32 cellular contexts compared by ENCODE assay signal in genomic region chr3:115666081-115666480, GRCh38. TPM values are rescaled to one million over a fixed set of nuclear protein-coding genes. Genes with fewer than 3 reads are reported as not detected.
"Had no signal": no experiment of that assay in that cellular context is flagged by ENCODE, and none has a peak within 500 bp of the region (broad histone marks: within the 10 kb centered on the region; RNA-seq: fewer than 3 reads in every experiment).

No MANE protein-coding gene starts in this region.

- H3K27me3 ChIP-seq: esophagus muscularis mucosa, foreskin keratinocyte, gastroesophageal sphincter, heart left ventricle, hepatocyte, left lung, right atrium auricular region, testis, tibial nerve, upper lobe of left lung had no signal

- H3K4me3 ChIP-seq: esophagus muscularis mucosa, gastroesophageal sphincter, heart left ventricle, hepatocyte, left lung, prostate gland, right atrium auricular region, smooth muscle cell, testis, tibial nerve, upper lobe of left lung had no signal

- H3K36me3 ChIP-seq: esophagus muscularis mucosa, gastroesophageal sphincter, heart left ventricle, left lung, prostate gland, right atrium auricular region, tibial nerve, upper lobe of left lung had no signal

- H3K27ac ChIP-seq: esophagus muscularis mucosa, foreskin keratinocyte, gastroesophageal sphincter, hepatocyte, prostate gland, testis, upper lobe of left lung had no signal

- H3K4me2 ChIP-seq: hepatocyte, smooth muscle cell had no signal

- FAIRE-seq: colon, endothelial cell of umbilical vein, islet of Langerhans, urothelium cell line had no signal

- H3K4me1 ChIP-seq: left lung, prostate gland, testis had no signal

- ATAC-seq: foreskin keratinocyte; gastroesophageal sphincter; naive thymus-derived CD4-positive, alpha-beta T cell; sciatic nerve had no signal

- H3K9me3 ChIP-seq: esophagus muscularis mucosa, gastroesophageal sphincter, heart left ventricle, left lung, prostate gland, right atrium auricular region, testis, tibial nerve, upper lobe of left lung had no signal

- DNase-seq: effector CD8-positive, alpha-beta T cell; foreskin keratinocyte; heart left ventricle; left cardiac atrium; left lung; mesenchymal stem cell; midbrain; naive thymus-derived CD4-positive, alpha-beta T cell; nephron progenitor cell; nucleus accumbens; stimulated activated CD4-positive, alpha-beta T cell treated with anti-CD3 and anti-CD28 coated beads, Interleukin-12 subunit alpha, Interleukin-12 subunit beta, amount 100 ng/mL, for 4 hours; stimulated activated CD4-positive, alpha-beta T cell treated with anti-CD3 and anti-CD28 coated beads, Interleukin-1b, Interleukin-23, amount 100 ng/mL, for 48 hours; stimulated activated CD4-positive, alpha-beta T cell treated with anti-CD3 and anti-CD28 coated beads, Interleukin-4, amount 100 ng/mL, for 1 hour; stimulated activated CD8-positive, alpha-beta memory T cell treated with anti-CD3 and anti-CD28 coated beads, Interleukin-4, amount 100 ng/mL, for 48 hours; stimulated activated naive CD4-positive, alpha-beta T cell; substantia nigra; testis had no signal

- H2AFZ ChIP-seq: hepatocyte had no signal

- H3K79me2 ChIP-seq: hepatocyte had no signal

RNA-seq across cellular contexts. Expression of gene GAP43, which starts 42.8 kb away (rescaled TPM):
- total RNA-seq: endothelial cell of umbilical vein; epithelial cell of proximal tubule; foreskin keratinocyte; lung microvascular endothelial cell; naive thymus-derived CD4-positive, alpha-beta T cell had no signal
- polyA plus RNA-seq: foreskin keratinocyte; naive thymus-derived CD4-positive, alpha-beta T cell had no signal
